9 cellular contexts compared by ENCODE assay signal in genomic region chr7:124779620-124780019, GRCh38. TPM values are rescaled to one million over a fixed set of nuclear protein-coding genes. Genes with fewer than 3 reads are reported as not detected.
"Had no signal": no experiment of that assay in that cellular context is flagged by ENCODE, and none has a peak within 500 bp of the region (broad histone marks: within the 10 kb centered on the region; RNA-seq: fewer than 3 reads in every experiment).

No MANE protein-coding gene starts in this region.

- H3K27ac Mint-ChIP-seq: HFFc6 had no signal

- DNase-seq: GM23248, GOT3, H7, HFFc6, IMR-90, KG1 had no signal

- H3K9me3 Mint-ChIP-seq: HFFc6 had no signal

- FAIRE-seq: HTR-8/SVneo, K562 had no signal

- H3K4me3 Mint-ChIP-seq: HFFc6 had no signal

- ATAC-seq: HCT116, K562 had no signal

RNA-seq across cellular contexts. Expression of gene GPR37, which starts 14.0 kb away (rescaled TPM):
- total RNA-seq: GM23248, HFFc6, K562 had no signal
